In genomic region chr11:2306971-2307732, GRCh38 we compare ENCODE assay signal across 8 cellular contexts.
DNase-seq lines count a peak whose midpoint lies in the region; TF ChIP-seq lines count a peak whose summit lies in the region.

No MANE protein-coding gene starts in this region.

- peak overlapping the region; percentile 64 for H3K27ac Mint-ChIP-seq in dendritic cell treated with granulocyte-macrophage colony-stimulating factor and Interleukin-4, amounts not matched to agents 40 ng/mL and 50 ng/mL, for 4 days
- peak overlapping the region; percentile 99 to 100 (median 99) for H3K27ac Mint-ChIP-seq in nephron

- peaks cover 4% of the 10 kb centered on the region for H3F3A ChIP-seq in Loucy (ENCODE audit: low read depth)

- no peak for TF ChIP-seq CTCF in AG10803 (conservative IDR thresholded peaks at IDR 0.05; ENCODE audit: low read length)
- TF ChIP-seq CTCF in Loucy (conservative IDR thresholded peaks at IDR 0.05; ENCODE audit: low read length): no peak
- TF ChIP-seq CTCF in nephron (IDR thresholded peaks at IDR 0.05; ENCODE audit: unreplicated experiment in 3 of 3): no peak

- H3K9me3 ChIP-seq in Loucy (ENCODE audit: insufficient read depth, low read depth, low read length): no peaks in the 10 kb centered on the region
- no peaks in the 10 kb centered on the region for H3K9me3 ChIP-seq in HAP-1

- H3K27me3 ChIP-seq in Loucy (ENCODE audit: insufficient read depth, low read length, poor library complexity, severe bottlenecking) (no peaks in the 10 kb centered on the region), HAP-1 (ENCODE audit: low read depth) (no peaks in the 10 kb centered on the region)

- peaks cover 44% of the 10 kb centered on the region for H3K4me1 ChIP-seq in Loucy (ENCODE audit: insufficient read depth, low read length, poor library complexity, severe bottlenecking)
- H3K4me1 ChIP-seq in HAP-1: no peaks in the 10 kb centered on the region

- peaks cover 52% of the 10 kb centered on the region for H3K79me2 ChIP-seq in Loucy (ENCODE audit: insufficient read depth, low read length)

- H2AFZ ChIP-seq in Loucy (ENCODE audit: low read length): no peak overlapping the region

- H3K27me3 Mint-ChIP-seq in dendritic cell treated with granulocyte-macrophage colony-stimulating factor and Interleukin-4, amounts not matched to agents 40 ng/mL and 50 ng/mL, for 4 days: peaks cover 8% of the 10 kb centered on the region
- peaks cover 3% of the 10 kb centered on the region for H3K27me3 Mint-ChIP-seq in nephron (ENCODE audit: low read depth)

- peak overlapping the region; percentile 97 for H3K9ac ChIP-seq in Loucy (ENCODE audit: low read depth, low read length, poor library complexity, severe bottlenecking)

- H4K20me1 ChIP-seq in Loucy (ENCODE audit: insufficient read depth, low read length, poor library complexity, severe bottlenecking): peaks cover 6% of the 10 kb centered on the region

- H3K36me3 ChIP-seq in Loucy (ENCODE audit: insufficient read depth, low read length): no peaks in the 10 kb centered on the region
- H3K36me3 ChIP-seq in HAP-1 (replicated peaks): no peaks in the 10 kb centered on the region

- DNase-seq in AG10803 (ENCODE audit: low read depth) (peak; percentile 60), HCEC 1CT (no peak), HAP-1 (ENCODE audit: low spot score in 2 of 2) (no peak), putamen (ENCODE audit: low spot score) (no peak), DMS79 treated with DMSO at 0.1 percent for 48 hours (lab: John Stamatoyannopoulos, UW) (no peak)

- H3K4me1 Mint-ChIP-seq in dendritic cell treated with granulocyte-macrophage colony-stimulating factor and Interleukin-4, amounts not matched to agents 40 ng/mL and 50 ng/mL, for 4 days (ENCODE audit: low read depth): peaks cover 67% of the 10 kb centered on the region
- H3K4me1 Mint-ChIP-seq in nephron: peaks cover 22% of the 10 kb centered on the region

- peak overlapping the region; percentile 96 for H3K4me2 ChIP-seq in Loucy (ENCODE audit: low read depth, low read length, poor library complexity, severe bottlenecking)

- in situ Hi-C loops in HAP-1 (cut with MboI; ENCODE audit: low sequenced_read_pairs): no loop called here

- H3K9me3 Mint-ChIP-seq in dendritic cell treated with granulocyte-macrophage colony-stimulating factor and Interleukin-4, amounts not matched to agents 40 ng/mL and 50 ng/mL, for 4 days: no peaks in the 10 kb centered on the region
- H3K9me3 Mint-ChIP-seq in nephron: no peaks in the 10 kb centered on the region

- H3K9me2 ChIP-seq in Loucy (replicated peaks; ENCODE audit: low read depth, low read length): no peaks in the 10 kb centered on the region

- H3K4me3 Mint-ChIP-seq in dendritic cell treated with granulocyte-macrophage colony-stimulating factor and Interleukin-4, amounts not matched to agents 40 ng/mL and 50 ng/mL, for 4 days: no peak overlapping the region
- no peak overlapping the region for H3K4me3 Mint-ChIP-seq in nephron

- no peak overlapping the region for H3K4me3 ChIP-seq in AG10803 (ENCODE audit: low read length)
- peak overlapping the region; percentile 90 for H3K4me3 ChIP-seq in Loucy (ENCODE audit: low read length, poor library complexity, severe bottlenecking)
- H3K4me3 ChIP-seq in HAP-1: no peak overlapping the region

- peaks cover 71% of the 10 kb centered on the region for H3K36me3 Mint-ChIP-seq in dendritic cell treated with granulocyte-macrophage colony-stimulating factor and Interleukin-4, amounts not matched to agents 40 ng/mL and 50 ng/mL, for 4 days (ENCODE audit: low read depth)
- H3K36me3 Mint-ChIP-seq in nephron (ENCODE audit: low read depth): no peaks in the 10 kb centered on the region

- intact Hi-C loops in dendritic cell treated with granulocyte-macrophage colony-stimulating factor and Interleukin-4, amounts not matched to agents 40 ng/mL and 50 ng/mL, for 4 days (cut with micrococcal nuclease): loop anchor here (10.0 kb wide), 1 partner anchor 578 kb away; the partner anchor contains the start of gene CDKN1C
